ENCODE assay signal across 35 cellular contexts in the genomic region with DNA sequence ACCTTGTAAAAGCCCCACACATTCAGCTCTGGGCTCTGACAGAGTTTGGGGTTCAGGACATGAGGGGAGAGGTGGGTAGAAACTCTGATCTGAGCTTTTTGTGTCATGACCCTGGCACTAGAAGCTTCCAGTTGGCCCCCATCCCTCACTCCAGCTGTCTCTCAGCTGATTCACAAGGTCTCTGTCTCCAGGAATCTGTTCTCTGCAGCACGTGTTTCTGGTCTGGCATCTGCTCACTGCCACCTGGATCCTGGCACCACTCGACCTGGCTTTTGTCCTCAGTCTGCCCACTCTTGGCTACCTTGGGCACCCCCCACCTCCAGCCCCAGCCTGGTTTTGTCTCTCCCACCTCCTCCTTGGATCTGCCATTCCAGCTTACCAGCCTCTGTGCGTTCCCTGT. TPM values are rescaled to one million over a fixed set of nuclear protein-coding genes. Genes with fewer than 3 reads are reported as not detected.
"Had no signal": no experiment of that assay in that cellular context is flagged by ENCODE, and none has a peak within 500 bp of the region (broad histone marks: within the 10 kb centered on the region; RNA-seq: fewer than 3 reads in every experiment).

No MANE protein-coding gene starts in this region.

- H3K9ac ChIP-seq: KMS-11 had no signal

- H3K36me3 ChIP-seq: cardiac muscle cell had no signal

- H2AFZ ChIP-seq: PC-9 had no signal

- ATAC-seq: activated CD8-positive, alpha-beta memory T cell treated with anti-CD3 and anti-CD28 coated beads, Interleukin-2, amount 10 ng/mL, durations not matched to agents 7 days and 5 days; activated naive CD8-positive, alpha-beta T cell treated with anti-CD3 and anti-CD28 coated beads, Interleukin-2, amount 50 U/mL, for 24 hours had no signal

- H3K4me2 ChIP-seq: KMS-11, PC-9 had no signal

- H3K4me3 Mint-ChIP-seq: activated B cell treated with CpG ODN at 0.5 μM for 24 hours; activated CD4-positive, alpha-beta memory T cell treated with anti-CD3 and anti-CD28 coated beads, Interleukin-2, amount 10 ng/mL, durations not matched to agents 7 days and 5 days; activated CD8-positive, alpha-beta memory T cell treated with anti-CD3 and anti-CD28 coated beads, Interleukin-2, amount 10 ng/mL, durations not matched to agents 7 days and 5 days; activated naive CD4-positive, alpha-beta T cell treated with anti-CD3 and anti-CD28 coated beads, Interleukin-2, amount 10 ng/mL, durations not matched to agents 7 days and 5 days; activated naive CD8-positive, alpha-beta T cell; activated naive CD8-positive, alpha-beta T cell treated with anti-CD3 and anti-CD28 coated beads, Interleukin-2, amount 50 U/mL, for 24 hours; central memory CD8-positive, alpha-beta T cell had no signal

- H3K27me3 ChIP-seq: cardiac muscle cell had no signal

- H3K27ac ChIP-seq: cardiac muscle cell, KMS-11, PC-9, VCaP had no signal

- H3K36me3 Mint-ChIP-seq: activated CD8-positive, alpha-beta memory T cell treated with anti-CD3 and anti-CD28 coated beads, Interleukin-2, amount 10 ng/mL, durations not matched to agents 7 days and 5 days; activated naive CD4-positive, alpha-beta T cell treated with anti-CD3 and anti-CD28 coated beads, Interleukin-2, amount 10 ng/mL, durations not matched to agents 7 days and 5 days; activated naive CD8-positive, alpha-beta T cell had no signal

- H3K9me3 Mint-ChIP-seq: activated B cell treated with CpG ODN at 0.5 μM for 24 hours; activated CD4-positive, alpha-beta memory T cell treated with anti-CD3 and anti-CD28 coated beads, Interleukin-2, amount 10 ng/mL, durations not matched to agents 7 days and 5 days; activated naive CD4-positive, alpha-beta T cell treated with anti-CD3 and anti-CD28 coated beads, Interleukin-2, amount 10 ng/mL, durations not matched to agents 7 days and 5 days; activated naive CD8-positive, alpha-beta T cell treated with anti-CD3 and anti-CD28 coated beads, Interleukin-2, amount 50 U/mL, for 24 hours; central memory CD8-positive, alpha-beta T cell had no signal

- H3K27ac Mint-ChIP-seq: activated B cell treated with CpG ODN at 0.5 μM for 24 hours; activated CD4-positive, alpha-beta memory T cell treated with anti-CD3 and anti-CD28 coated beads, Interleukin-2, amount 10 ng/mL, durations not matched to agents 7 days and 5 days; activated CD8-positive, alpha-beta memory T cell treated with anti-CD3 and anti-CD28 coated beads, Interleukin-2, amount 10 ng/mL, durations not matched to agents 7 days and 5 days; activated naive CD4-positive, alpha-beta T cell treated with anti-CD3 and anti-CD28 coated beads, Interleukin-2, amount 10 ng/mL, durations not matched to agents 7 days and 5 days; activated naive CD8-positive, alpha-beta T cell; activated naive CD8-positive, alpha-beta T cell treated with anti-CD3 and anti-CD28 coated beads, Interleukin-2, amount 50 U/mL, for 24 hours had no signal

- H3K4me1 Mint-ChIP-seq: activated B cell treated with CpG ODN at 0.5 μM for 24 hours; activated CD4-positive, alpha-beta memory T cell treated with anti-CD3 and anti-CD28 coated beads, Interleukin-2, amount 10 ng/mL, durations not matched to agents 7 days and 5 days; activated CD8-positive, alpha-beta memory T cell treated with anti-CD3 and anti-CD28 coated beads, Interleukin-2, amount 10 ng/mL, durations not matched to agents 7 days and 5 days; activated naive CD4-positive, alpha-beta T cell treated with anti-CD3 and anti-CD28 coated beads, Interleukin-2, amount 10 ng/mL, durations not matched to agents 7 days and 5 days; activated naive CD8-positive, alpha-beta T cell treated with anti-CD3 and anti-CD28 coated beads, Interleukin-2, amount 50 U/mL, for 24 hours; central memory CD8-positive, alpha-beta T cell had no signal

- H3K4me3 ChIP-seq: cardiac muscle cell, PC-9 had no signal

- DNase-seq: activated B cell treated with CpG ODN at 0.5 μM for 24 hours; activated CD4-positive, alpha-beta memory T cell treated with anti-CD3 and anti-CD28 coated beads, Interleukin-2, amount 10 ng/mL, durations not matched to agents 7 days and 5 days; activated CD4-positive, alpha-beta T cell treated with anti-CD3 and anti-CD28 coated beads for 1 hour; activated CD4-positive, alpha-beta T cell treated with anti-CD3 and anti-CD28 coated beads for 48 hours; activated CD8-positive, alpha-beta memory T cell treated with anti-CD3 and anti-CD28 coated beads for 24 hours; activated CD8-positive, alpha-beta memory T cell treated with anti-CD3 and anti-CD28 coated beads, Interleukin-2, amount 10 ng/mL, durations not matched to agents 7 days and 5 days; activated CD8-positive, alpha-beta memory T cell treated with anti-CD3 and anti-CD28 coated beads, Interleukin-2, amount 50 U/mL, for 48 hours; activated effector memory CD4-positive, alpha-beta T cell treated with Interleukin-2 at 50 U/mL for 16 hours; activated naive CD4-positive, alpha-beta T cell treated with anti-CD3 and anti-CD28 coated beads, Interleukin-2, amount 10 ng/mL, durations not matched to agents 7 days and 5 days; activated naive CD8-positive, alpha-beta T cell treated with anti-CD3 and anti-CD28 coated beads, Interleukin-2, amount 50 U/mL, for 24 hours; activated T-cell treated with anti-CD3 and anti-CD28 coated beads, Interleukin-2, amount 50 U/mL, for 48 hours; anterior cingulate cortex; MM.1S; MV-4-11; NCI-H1092; NCI-H1417; NCI-H146; NCI-H1930; NCI-H2081 treated with DMSO at 0.1 percent for 48 hours; NCI-H226; NCI-H446 treated with DMSO at 0.1 percent for 48 hours; NCI-H526; NCI-H748 treated with DMSO at 0.1 percent for 48 hours; NK-92 treated with Interleukin-12 subunit alpha and Interleukin-12 subunit beta, amount 100 ng/mL, for 24 hours; PC-9; Right ventricle myocardium superior; SW 1271; T-helper 1 cell; T-helper 2 cell; T-helper 9 cell had no signal

RNA-seq across cellular contexts. Expression of gene ADCYAP1R1, which starts 18.4 kb away (rescaled TPM):
- total RNA-seq: activated B cell treated with CpG ODN at 0.5 μM for 24 hours; activated CD4-positive, alpha-beta memory T cell treated with anti-CD3 and anti-CD28 coated beads, Interleukin-2, amount 10 ng/mL, durations not matched to agents 7 days and 5 days; activated CD8-positive, alpha-beta memory T cell treated with anti-CD3 and anti-CD28 coated beads, Interleukin-2, amount 10 ng/mL, durations not matched to agents 7 days and 5 days; PC-9 had no signal
